Comparison of ENCODE assay signal across 8 cellular contexts in the genomic region with DNA sequence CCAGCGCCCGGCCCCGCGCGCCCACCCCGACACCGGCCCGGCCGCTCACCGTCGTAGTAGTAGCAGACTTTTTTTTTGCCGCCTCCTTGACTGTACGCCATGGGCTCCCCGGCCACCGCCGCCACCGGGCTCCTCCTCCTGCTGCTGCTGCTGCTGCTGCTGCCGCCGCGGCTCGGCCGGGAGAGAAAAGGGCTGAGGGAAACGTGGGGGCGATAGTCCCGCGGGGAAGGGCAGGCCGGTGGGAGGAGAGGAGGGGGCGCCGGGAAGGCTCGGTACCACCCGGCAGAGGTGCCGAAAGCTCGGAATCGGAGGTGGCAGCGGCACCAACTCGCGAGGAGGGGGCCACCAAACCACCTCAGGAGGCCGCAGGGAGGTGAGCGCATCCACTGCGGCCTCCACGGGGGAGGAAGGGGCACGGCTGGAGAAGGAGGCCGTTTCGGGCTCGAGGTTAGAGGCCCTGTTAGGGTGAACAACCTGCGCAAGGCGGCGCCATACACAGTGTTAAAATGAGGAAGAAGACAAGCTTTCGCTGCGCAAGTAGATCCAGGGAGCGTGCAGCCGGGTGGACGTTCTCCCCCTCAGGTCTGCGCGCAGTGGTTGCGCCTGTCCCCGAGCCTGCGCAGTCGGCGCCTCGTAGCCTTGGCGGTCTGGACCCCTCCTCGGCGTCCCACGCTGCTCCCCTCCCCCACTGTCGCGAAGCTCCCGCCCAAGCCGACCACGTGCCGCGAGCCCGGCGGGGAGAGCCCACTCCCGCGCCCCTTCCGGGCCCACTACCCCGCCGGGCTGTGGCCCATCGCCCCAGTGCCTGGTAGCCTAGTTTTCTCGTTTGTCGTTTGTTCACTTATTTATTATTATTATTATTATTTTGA. TPM values are rescaled to one million over a fixed set of nuclear protein-coding genes. Genes with fewer than 3 reads are reported as not detected.
DNase-seq lines count a peak whose midpoint lies in the region; ATAC-seq and TF ChIP-seq lines count a peak whose summit lies in the region.

A gene (minus strand): TSS at position 341 of the 869 bp plus-strand sequence. CDS start 240 bp downstream, at position 101.

- peak within 1 kb of the TSS; percentile 96 for H3K4me3 Mint-ChIP-seq in activated CD8-positive, alpha-beta memory T cell treated with anti-CD3 and anti-CD28 coated beads, Interleukin-2, amount 10 ng/mL, durations not matched to agents 7 days and 5 days

- H3K4me1 ChIP-seq in endocrine pancreas (ENCODE audit: control insufficient read depth, insufficient read depth, low read length), result peaks cover 8% of the 10 kb centered on the region

- CTCF ChIA-PET in activated CD8-positive, alpha-beta memory T cell treated with anti-CD3 and anti-CD28 coated beads, Interleukin-2, amount 10 ng/mL, durations not matched to agents 7 days and 5 days (lab: Charles Lee), result interaction anchor here (1.2 to 1.4 kb wide), 2 partner anchors 31 to 35 kb away, joined by 3 to 4 read pairs; no protein-coding TSS in a partner anchor

- H3K4me3 ChIP-seq in HL-60 (replicated peaks; ENCODE audit: insufficient read depth, low read length) (peak within 1 kb of the TSS; percentile 67), endocrine pancreas (ENCODE audit: control insufficient read depth, insufficient read depth, low read length) (peak within 1 kb of the TSS; percentile 79)

- peaks cover 29% of the 10 kb centered on the region for H3K4me1 Mint-ChIP-seq in activated CD8-positive, alpha-beta memory T cell treated with anti-CD3 and anti-CD28 coated beads, Interleukin-2, amount 10 ng/mL, durations not matched to agents 7 days and 5 days

- H3K27me3 Mint-ChIP-seq in activated CD8-positive, alpha-beta memory T cell treated with anti-CD3 and anti-CD28 coated beads, Interleukin-2, amount 10 ng/mL, durations not matched to agents 7 days and 5 days, result no peaks in the 10 kb centered on the region

- no peaks in the 10 kb centered on the region for H3K36me3 ChIP-seq in endocrine pancreas (ENCODE audit: control insufficient read depth, insufficient read depth, low read length)

- TF ChIP-seq CTCF in HL-60 (IDR thresholded peaks at IDR 0.05; ENCODE audit: insufficient read depth, low read length), result peak; percentile 11

- H3K27ac Mint-ChIP-seq in activated CD8-positive, alpha-beta memory T cell treated with anti-CD3 and anti-CD28 coated beads, Interleukin-2, amount 10 ng/mL, durations not matched to agents 7 days and 5 days, result peak within 1 kb of the TSS; percentile 99

- peak within 1 kb of the TSS; percentile 65 for H3K9ac ChIP-seq in endocrine pancreas (ENCODE audit: control insufficient read depth, insufficient read depth, low read length)

- no peaks in the 10 kb centered on the region for H3K9me3 ChIP-seq in endocrine pancreas (ENCODE audit: control insufficient read depth, low read length)

- no peaks in the 10 kb centered on the region for H3K9me3 Mint-ChIP-seq in activated CD8-positive, alpha-beta memory T cell treated with anti-CD3 and anti-CD28 coated beads, Interleukin-2, amount 10 ng/mL, durations not matched to agents 7 days and 5 days (ENCODE audit: low read depth)

- DNase-seq in COLO668 (lab: John Stamatoyannopoulos, UW; ENCODE audit: unreplicated experiment) (peak; percentile 88), HL-60 (ENCODE audit: low read depth in 1 of 2, low spot score in 1 of 2) (peak; percentile 92 to 97), NOMO-1 treated with dmso at 0.1 percent for 144 hours (lab: John Stamatoyannopoulos, UW; ENCODE audit: unreplicated experiment) (peak; percentile 95), mesenteric fat pad (ENCODE audit: low spot score) (peak; percentile 94)
- peak; percentile 89 for DNase-seq in activated CD8-positive, alpha-beta memory T cell treated with anti-CD3 and anti-CD28 coated beads, Interleukin-2, amount 10 ng/mL, durations not matched to agents 7 days and 5 days
- DNase-seq in stimulated activated CD8-positive, alpha-beta memory T cell treated with anti-CD3 and anti-CD28 coated beads, Interleukin-15, amount 100 ng/mL, for 4 hours (ENCODE audit: low read depth in 2 of 2), result peak; percentile 78 to 81

- peaks cover 2% of the 10 kb centered on the region for H3K36me3 Mint-ChIP-seq in activated CD8-positive, alpha-beta memory T cell treated with anti-CD3 and anti-CD28 coated beads, Interleukin-2, amount 10 ng/mL, durations not matched to agents 7 days and 5 days

- peak within 1 kb of the TSS; percentile 97 for H3K27ac ChIP-seq in HL-60 (replicated peaks)

- H3K27me3 ChIP-seq in HL-60 (ENCODE audit: insufficient read depth, poor library complexity, severe bottlenecking) (no peaks in the 10 kb centered on the region), endocrine pancreas (ENCODE audit: control insufficient read depth, insufficient read depth, low read length) (no peaks in the 10 kb centered on the region)

- ATAC-seq in GM19455 (IDR thresholded peaks at IDR 0.05; ENCODE audit: unreplicated experiment), result peak; percentile 82
- peak; percentile 78 for ATAC-seq in activated CD8-positive, alpha-beta memory T cell treated with anti-CD3 and anti-CD28 coated beads, Interleukin-2, amount 10 ng/mL, durations not matched to agents 7 days and 5 days

RNA-seq across cellular contexts. Expression of the gene that starts here (rescaled TPM):
- 10 to 100 TPM; 62.4 to 75.5 TPM for total RNA-seq in activated CD8-positive, alpha-beta memory T cell treated with anti-CD3 and anti-CD28 coated beads, Interleukin-2, amount 10 ng/mL, durations not matched to agents 7 days and 5 days
- total RNA-seq in mesenteric fat pad, result 54.1 TPM

Comparison
In these comparisons a context has a peak if more than half of its experiments do, and no peak if none do; other contexts are left out.
1. Peak in every context shown above with its lines: DNase-seq, ATAC-seq, H3K4me3 ChIP-seq and H3K27ac ChIP-seq.